In the genomic region with DNA sequence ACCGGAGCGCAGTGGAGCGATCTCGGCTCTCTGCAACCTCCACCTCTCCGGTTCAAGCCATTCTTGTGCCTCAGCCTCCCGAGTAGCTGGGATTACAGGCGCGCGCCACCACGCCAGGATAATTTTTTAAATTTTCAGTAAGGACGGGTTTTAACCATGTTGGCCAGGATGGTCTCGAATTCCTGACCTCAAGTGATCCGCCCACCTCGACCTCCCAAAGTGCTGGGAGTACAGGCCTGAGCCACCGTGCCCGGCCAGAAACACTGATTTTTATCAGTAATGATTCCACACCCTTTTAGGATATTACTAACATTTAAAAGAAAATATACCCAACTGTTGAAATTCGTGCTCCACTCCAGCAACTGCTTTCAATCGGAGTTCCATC, we compare ENCODE assay signal across 8 cellular contexts. TPM values are rescaled to one million over a fixed set of nuclear protein-coding genes. Genes with fewer than 3 reads are reported as not detected.
DNase-seq lines count a peak whose midpoint lies in the region; ATAC-seq and TF ChIP-seq lines count a peak whose summit lies in the region.

No MANE protein-coding gene starts in this region.

- peak overlapping the region; percentile 89 for H3K4me3 Mint-ChIP-seq in activated naive CD4-positive, alpha-beta T cell treated with anti-CD3 and anti-CD28 coated beads, Interleukin-2, amount 50 U/mL, for 24 hours
- H3K4me3 Mint-ChIP-seq in brain (peak overlapping the region; percentile 92 to 97 (median 95)), memory B cell (peak overlapping the region; percentile 64), type B pancreatic cell (peak overlapping the region; percentile 88)

- H3K27me3 Mint-ChIP-seq in activated naive CD4-positive, alpha-beta T cell treated with anti-CD3 and anti-CD28 coated beads, Interleukin-2, amount 50 U/mL, for 24 hours, result peaks cover 3% of the 10 kb centered on the region
- H3K27me3 Mint-ChIP-seq in brain (peaks cover 7% of the 10 kb centered on the region), memory B cell (peaks cover 16% of the 10 kb centered on the region), type B pancreatic cell (no peaks in the 10 kb centered on the region)

- TF ChIP-seq CTCF in brain (conservative IDR thresholded peaks at IDR 0.05), result no peak
- no peak for TF ChIP-seq CTCF in type B pancreatic cell (conservative IDR thresholded peaks at IDR 0.05)

- H3K36me3 Mint-ChIP-seq in activated naive CD4-positive, alpha-beta T cell treated with anti-CD3 and anti-CD28 coated beads, Interleukin-2, amount 50 U/mL, for 24 hours, result peaks cover 12% of the 10 kb centered on the region
- H3K36me3 Mint-ChIP-seq in brain (peaks cover 35% of the 10 kb centered on the region), memory B cell (peaks cover 4% of the 10 kb centered on the region), type B pancreatic cell (peaks cover 22% of the 10 kb centered on the region)

- DNase-seq in activated naive CD4-positive, alpha-beta T cell (lab: John Stamatoyannopoulos, UW), result no peak
- no peak for DNase-seq in memory B cell (ENCODE audit: low spot score in 2 of 2)
- DNase-seq in type B pancreatic cell (ENCODE audit: extremely low spot score, unreplicated experiment), result no peak
- no peak for DNase-seq in cerebellar nuclear complex (lab: John Stamatoyannopoulos, UW)
- no peak for DNase-seq in SKM-1 (lab: John Stamatoyannopoulos, UW; ENCODE audit: unreplicated experiment)
- no peak for DNase-seq in NCI-H2081 (lab: John Stamatoyannopoulos, UW)

- peaks cover 7% of the 10 kb centered on the region for H3K9me3 Mint-ChIP-seq in activated naive CD4-positive, alpha-beta T cell treated with anti-CD3 and anti-CD28 coated beads, Interleukin-2, amount 50 U/mL, for 24 hours
- H3K9me3 Mint-ChIP-seq in brain (peaks cover 11 to 25% (median 20%) of the 10 kb centered on the region in 5 experiments), memory B cell (peaks cover 17% of the 10 kb centered on the region), type B pancreatic cell (peaks cover 8% of the 10 kb centered on the region)

- ATAC-seq in memory B cell (ENCODE audit: low read depth), result no peak

- H3K27ac Mint-ChIP-seq in activated naive CD4-positive, alpha-beta T cell treated with anti-CD3 and anti-CD28 coated beads, Interleukin-2, amount 50 U/mL, for 24 hours, result no peak overlapping the region
- peak overlapping the region; percentile 48 to 94 (median 82) for H3K27ac Mint-ChIP-seq in brain
- no peak overlapping the region for H3K27ac Mint-ChIP-seq in memory B cell
- peak overlapping the region; percentile 79 for H3K27ac Mint-ChIP-seq in type B pancreatic cell

- H3K4me1 Mint-ChIP-seq in activated naive CD4-positive, alpha-beta T cell treated with anti-CD3 and anti-CD28 coated beads, Interleukin-2, amount 50 U/mL, for 24 hours, result peaks cover 21% of the 10 kb centered on the region
- peaks cover 29% of the 10 kb centered on the region for H3K4me1 Mint-ChIP-seq in brain
- H3K4me1 Mint-ChIP-seq in memory B cell, result peaks cover 4% of the 10 kb centered on the region
- peaks cover 12% of the 10 kb centered on the region for H3K4me1 Mint-ChIP-seq in type B pancreatic cell (ENCODE audit: unreplicated experiment)

RNA-seq across cellular contexts. Expression of gene FAM151B, which starts 0.5 kb away (rescaled TPM):
- polyA plus RNA-seq in brain (ENCODE audit: insufficient read depth, low read depth, low replicate concordance), result 0.58 TPM
- total RNA-seq in type B pancreatic cell (ENCODE audit: low replicate concordance), result 2.9 and 3.0 TPM in 2 replicates

Comparison
In these comparisons a context has a peak if more than half of its experiments do, and no peak if none do; other contexts are left out.
1. H3K27ac Mint-ChIP-seq: peak in brain (5 of 5) and type B pancreatic cell (single experiment); none in activated naive CD4-positive, alpha-beta T cell treated with anti-CD3 and anti-CD28 coated beads, Interleukin-2, amount 50 U/mL, for 24 hours (single experiment) and memory B cell (single experiment).
2. Peak in every context shown above with its lines, with median percentiles within 50 percentile points of each other: H3K4me3 Mint-ChIP-seq.